24 cellular contexts compared by ENCODE assay signal in genomic region chr3:132220986-132221385, GRCh38.
"Had no signal": no experiment of that assay in that cellular context is flagged by ENCODE, and none has a peak within 500 bp of the region (broad histone marks: within the 10 kb centered on the region; RNA-seq: fewer than 3 reads in every experiment).

No MANE protein-coding gene starts in this region.

- H3K4me1 ChIP-seq: left ventricle myocardium inferior, testis, vagina had no signal

- H3K27ac ChIP-seq: adrenal gland, hepatocyte, left ventricle myocardium inferior, testis, vagina had no signal

- H3K9me3 ChIP-seq: adrenal gland, ascending aorta, left ventricle myocardium inferior, testis, vagina had no signal

- H2AFZ ChIP-seq: hepatocyte had no signal

- H3K9me3 Mint-ChIP-seq: activated T-cell treated with anti-CD3 and anti-CD28 coated beads, Interleukin-2, amount 50 U/mL, for 24 hours; activated T-helper 17 cell treated with anti-CD3 and anti-CD28 coated beads, Interleukin-2, amount 50 U/mL, for 72 hours; naive thymus-derived CD4-positive, alpha-beta T cell; neural crest cell; type B pancreatic cell had no signal

- H3K36me3 Mint-ChIP-seq: activated naive CD8-positive, alpha-beta T cell; naive thymus-derived CD4-positive, alpha-beta T cell; type B pancreatic cell had no signal

- ATAC-seq: activated T-helper 17 cell treated with anti-CD3 and anti-CD28 coated beads, Interleukin-2, amount 50 U/mL, for 72 hours; esophagus mucosa; naive thymus-derived CD4-positive, alpha-beta T cell had no signal

- H3K36me3 ChIP-seq: adrenal gland, ascending aorta, left ventricle myocardium inferior, vagina had no signal

- DNase-seq: activated CD4-positive, alpha-beta T cell treated with anti-CD3 and anti-CD28 coated beads for 1 hour; activated T-cell treated with anti-CD3 and anti-CD28 coated beads, Interleukin-2, amount 50 U/mL, for 24 hours; adrenal gland; central memory CD4-positive, alpha-beta T cell; dermis blood vessel endothelial cell; effector CD8-positive, alpha-beta T cell; glutamatergic neuron; kidney glomerular epithelial cell; left ventricle myocardium inferior; naive thymus-derived CD4-positive, alpha-beta T cell; occipital lobe; stimulated activated CD4-positive, alpha-beta T cell treated with anti-CD3 and anti-CD28 coated beads, Interleukin-2, amount 100 ng/mL, for 48 hours; stimulated activated CD8-positive, alpha-beta memory T cell treated with anti-CD3 and anti-CD28 coated beads, Interleukin-4, amount 100 ng/mL, for 48 hours; stimulated activated naive CD4-positive, alpha-beta T cell; testis had no signal

- H3K27me3 ChIP-seq: adrenal gland, ascending aorta, hepatocyte, testis, vagina had no signal

- H3K4me1 Mint-ChIP-seq: activated T-helper 17 cell treated with anti-CD3 and anti-CD28 coated beads, Interleukin-2, amount 50 U/mL, for 72 hours; naive thymus-derived CD4-positive, alpha-beta T cell had no signal

- H3K27ac Mint-ChIP-seq: activated naive CD8-positive, alpha-beta T cell; activated T-cell treated with anti-CD3 and anti-CD28 coated beads, Interleukin-2, amount 50 U/mL, for 24 hours; activated T-helper 17 cell treated with anti-CD3 and anti-CD28 coated beads, Interleukin-2, amount 50 U/mL, for 72 hours; naive thymus-derived CD4-positive, alpha-beta T cell; type B pancreatic cell had no signal

- H3K4me2 ChIP-seq: hepatocyte had no signal

- FAIRE-seq: frontal cortex had no signal

- H3K79me2 ChIP-seq: hepatocyte had no signal

- H3K27me3 Mint-ChIP-seq: activated naive CD8-positive, alpha-beta T cell; activated T-cell treated with anti-CD3 and anti-CD28 coated beads, Interleukin-2, amount 50 U/mL, for 24 hours had no signal

- H3K4me3 Mint-ChIP-seq: activated naive CD8-positive, alpha-beta T cell; activated T-cell treated with anti-CD3 and anti-CD28 coated beads, Interleukin-2, amount 50 U/mL, for 24 hours; activated T-helper 17 cell treated with anti-CD3 and anti-CD28 coated beads, Interleukin-2, amount 50 U/mL, for 72 hours; naive thymus-derived CD4-positive, alpha-beta T cell; neural crest cell; type B pancreatic cell had no signal

- H3K4me3 ChIP-seq: adrenal gland, ascending aorta, hepatocyte, left ventricle myocardium inferior, testis, vagina had no signal
